29 cellular contexts compared by ENCODE assay signal in the genomic region with DNA sequence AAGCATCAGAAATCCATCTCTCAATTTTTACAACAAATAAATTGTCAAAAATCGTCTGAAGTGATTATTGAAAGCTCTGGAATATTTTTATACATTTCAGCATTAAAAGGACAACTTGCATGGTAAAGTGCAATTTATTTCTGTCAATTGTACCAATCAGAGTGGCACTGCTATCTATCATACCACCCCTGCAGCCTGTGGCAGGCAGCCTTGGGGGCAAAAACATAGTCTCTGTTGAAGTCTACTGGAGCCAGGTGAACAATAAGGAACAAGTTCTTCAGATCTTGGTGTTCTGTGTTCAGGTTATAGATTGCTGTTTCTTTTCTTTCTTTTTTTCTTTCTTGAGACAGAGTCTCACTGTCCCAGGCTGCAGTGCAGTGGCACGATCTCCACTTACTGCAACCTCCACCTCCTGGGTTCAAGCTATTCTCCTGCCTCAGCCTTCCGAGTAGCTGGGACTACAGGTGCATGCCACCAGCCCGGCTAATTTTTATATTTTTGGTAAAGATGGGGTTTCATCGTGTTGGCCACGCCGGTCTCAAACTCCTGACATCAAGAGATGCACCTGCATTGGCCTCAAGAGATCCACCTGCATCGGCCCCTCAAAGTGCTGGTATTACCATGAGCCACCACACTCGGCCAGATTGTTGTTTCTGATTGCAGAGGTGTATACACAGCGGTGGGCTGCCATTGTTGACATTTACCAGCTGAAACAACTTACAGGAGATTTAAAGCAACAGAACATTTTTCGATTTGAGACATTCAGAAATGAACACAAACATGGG.
"Had no signal": no experiment of that assay in that cellular context is flagged by ENCODE, and none has a peak within 500 bp of the region (broad histone marks: within the 10 kb centered on the region; RNA-seq: fewer than 3 reads in every experiment).

No MANE protein-coding gene starts in this region.

- H3K4me3 ChIP-seq: Peyer's patch, SK-N-MC had no signal

- H3K27me3 ChIP-seq: Peyer's patch had no signal

- H3K27ac ChIP-seq: Peyer's patch, SK-N-MC had no signal

- ATAC-seq: SK-N-SH treated with all-trans-retinoic acid at 6 μM for 48 hours, T-cell had no signal

- H3K4me1 Mint-ChIP-seq: T-cell had no signal

- H3K36me3 Mint-ChIP-seq: T-cell had no signal

- H3K4me3 Mint-ChIP-seq: T-cell had no signal

- H3K27me3 Mint-ChIP-seq: T-cell had no signal

- H3K4me1 ChIP-seq: Peyer's patch had no signal

- H3K9me3 ChIP-seq: Peyer's patch had no signal

- H3K36me3 ChIP-seq: Peyer's patch had no signal

- H3K27ac Mint-ChIP-seq: T-cell had no signal

- DNase-seq: Karpas-422, NCI-H1048, NCI-H1092 treated with DMSO at 0.1 percent for 48 hours, NCI-H1105 treated with DMSO at 0.1 percent for 48 hours, NCI-H1417, NCI-H1436, NCI-H146, NCI-H1694, NCI-H187, NCI-H1930, NCI-H2029 treated with DMSO at 0.1 percent for 48 hours, NCI-H2081 treated with DMSO at 0.1 percent for 48 hours, NCI-H2107, NCI-H2171, NCI-H226, NCI-H446 treated with DMSO at 0.1 percent for 48 hours, NCI-H510A, NCI-H524, NCI-H526, NCI-H69, NCI-H748 treated with DMSO at 0.1 percent for 48 hours, NCI-H82, Peyer's patch, Right ventricle myocardium superior, RPMI8226, SHP77 treated with DMSO at 0.1 percent for 48 hours, T-cell had no signal
